ENCODE assay signal across 1 cellular context in the genomic region with DNA sequence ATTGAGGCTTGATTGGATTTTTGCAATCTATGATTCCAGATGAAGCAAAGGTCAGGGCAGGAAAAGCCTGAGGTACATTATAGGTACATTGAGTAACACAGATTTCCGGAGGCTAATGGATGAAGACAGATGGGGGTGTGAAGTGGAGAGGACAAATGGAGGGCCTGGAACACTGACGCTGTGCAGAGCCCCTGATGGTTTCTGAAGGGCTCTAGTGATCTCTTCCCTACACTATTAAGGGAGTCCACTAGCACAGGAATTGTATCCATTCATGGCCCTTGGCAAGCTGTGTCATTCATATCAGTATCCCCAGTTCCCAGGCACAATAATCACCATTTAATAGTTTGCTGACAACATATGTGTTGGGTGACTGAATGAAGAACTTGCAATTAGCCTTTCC.
TF ChIP-seq lines count a peak whose summit lies in the region.

No MANE protein-coding gene starts in this region.

TF ChIP-seq in SK-N-SH, 30 proteins besides CTCF, POLR2A, EP300 and RAD21 (continued from another document):
- TF ChIP-seq, protein P1, sequence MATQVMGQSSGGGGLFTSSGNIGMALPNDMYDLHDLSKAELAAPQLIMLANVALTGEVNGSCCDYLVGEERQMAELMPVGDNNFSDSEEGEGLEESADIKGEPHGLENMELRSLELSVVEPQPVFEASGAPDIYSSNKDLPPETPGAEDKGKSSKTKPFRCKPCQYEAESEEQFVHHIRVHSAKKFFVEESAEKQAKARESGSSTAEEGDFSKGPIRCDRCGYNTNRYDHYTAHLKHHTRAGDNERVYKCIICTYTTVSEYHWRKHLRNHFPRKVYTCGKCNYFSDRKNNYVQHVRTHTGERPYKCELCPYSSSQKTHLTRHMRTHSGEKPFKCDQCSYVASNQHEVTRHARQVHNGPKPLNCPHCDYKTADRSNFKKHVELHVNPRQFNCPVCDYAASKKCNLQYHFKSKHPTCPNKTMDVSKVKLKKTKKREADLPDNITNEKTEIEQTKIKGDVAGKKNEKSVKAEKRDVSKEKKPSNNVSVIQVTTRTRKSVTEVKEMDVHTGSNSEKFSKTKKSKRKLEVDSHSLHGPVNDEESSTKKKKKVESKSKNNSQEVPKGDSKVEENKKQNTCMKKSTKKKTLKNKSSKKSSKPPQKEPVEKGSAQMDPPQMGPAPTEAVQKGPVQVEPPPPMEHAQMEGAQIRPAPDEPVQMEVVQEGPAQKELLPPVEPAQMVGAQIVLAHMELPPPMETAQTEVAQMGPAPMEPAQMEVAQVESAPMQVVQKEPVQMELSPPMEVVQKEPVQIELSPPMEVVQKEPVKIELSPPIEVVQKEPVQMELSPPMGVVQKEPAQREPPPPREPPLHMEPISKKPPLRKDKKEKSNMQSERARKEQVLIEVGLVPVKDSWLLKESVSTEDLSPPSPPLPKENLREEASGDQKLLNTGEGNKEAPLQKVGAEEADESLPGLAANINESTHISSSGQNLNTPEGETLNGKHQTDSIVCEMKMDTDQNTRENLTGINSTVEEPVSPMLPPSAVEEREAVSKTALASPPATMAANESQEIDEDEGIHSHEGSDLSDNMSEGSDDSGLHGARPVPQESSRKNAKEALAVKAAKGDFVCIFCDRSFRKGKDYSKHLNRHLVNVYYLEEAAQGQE (IDR thresholded peaks at IDR 0.05; ENCODE audit: low read depth, low read length) = no peak
- TF ChIP-seq GATA2 (CRISPR knock-in tag; IDR thresholded peaks at IDR 0.05) (no peak), FOSL2 (IDR thresholded peaks at IDR 0.05; ENCODE audit: borderline replicate concordance, low read depth) (no peak), FOXJ3 (CRISPR knock-in tag; IDR thresholded peaks at IDR 0.05) (no peak), RXRA (IDR thresholded peaks at IDR 0.05; ENCODE audit: borderline replicate concordance, low read depth) (no peak), MEF2A (IDR thresholded peaks at IDR 0.05; ENCODE audit: borderline replicate concordance, low read depth) (no peak), GABPA (IDR thresholded peaks at IDR 0.05; ENCODE audit: low read depth) (no peak)
- TF ChIP-seq, protein P2, sequence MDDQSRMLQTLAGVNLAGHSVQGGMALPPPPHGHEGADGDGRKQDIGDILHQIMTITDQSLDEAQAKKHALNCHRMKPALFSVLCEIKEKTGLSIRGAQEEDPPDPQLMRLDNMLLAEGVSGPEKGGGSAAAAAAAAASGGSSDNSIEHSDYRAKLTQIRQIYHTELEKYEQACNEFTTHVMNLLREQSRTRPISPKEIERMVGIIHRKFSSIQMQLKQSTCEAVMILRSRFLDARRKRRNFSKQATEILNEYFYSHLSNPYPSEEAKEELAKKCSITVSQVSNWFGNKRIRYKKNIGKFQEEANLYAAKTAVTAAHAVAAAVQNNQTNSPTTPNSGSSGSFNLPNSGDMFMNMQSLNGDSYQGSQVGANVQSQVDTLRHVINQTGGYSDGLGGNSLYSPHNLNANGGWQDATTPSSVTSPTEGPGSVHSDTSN (IDR thresholded peaks at IDR 0.05) = no peak
TF ChIP-seq in SK-N-SH: peak in this region for 0.
